In genomic region chr22:46514592-46515207, GRCh38 we compare ENCODE assay signal across 15 cellular contexts. TPM values are rescaled to one million over a fixed set of nuclear protein-coding genes. Genes with fewer than 3 reads are reported as not detected.
DNase-seq lines count a peak whose midpoint lies in the region; ATAC-seq and TF ChIP-seq lines count a peak whose summit lies in the region.
"Had no signal": no experiment of that assay in that cellular context is flagged by ENCODE, and none has a peak within 500 bp of the region (broad histone marks: within the 10 kb centered on the region; RNA-seq: fewer than 3 reads in every experiment).

No MANE protein-coding gene starts in this region.

- H3K27me3 ChIP-seq in HUES48 (ENCODE audit: control insufficient read depth, insufficient read depth, low read length) (no peaks in the 10 kb centered on the region), hepatocyte (no peaks in the 10 kb centered on the region)

- H3K9me3 ChIP-seq in HUES48 (ENCODE audit: control insufficient read depth, insufficient read depth, low read length), result no peaks in the 10 kb centered on the region
- H3K9me3 ChIP-seq in hepatocyte (ENCODE audit: low read depth), result no peaks in the 10 kb centered on the region
- H3K9me3 ChIP-seq: prostate gland had no signal

- no peak overlapping the region for H3K4me2 ChIP-seq in hepatocyte

- H3K9ac ChIP-seq in HUES48 (ENCODE audit: low read depth, low read length), result peak overlapping the region; percentile 25; the same call in 1 of the 2 replicates

- no peaks in the 10 kb centered on the region; the same call in 1 of the 2 replicates for H3K36me3 ChIP-seq in HUES48 (ENCODE audit: control insufficient read depth, insufficient read depth, low read length)
- no peaks in the 10 kb centered on the region for H3K36me3 ChIP-seq in hepatocyte (replicated peaks; ENCODE audit: insufficient read depth, low read depth)
- H3K36me3 ChIP-seq: prostate gland had no signal

- H3K4me3 ChIP-seq in HUES48 (ENCODE audit: low read depth, low read length) (no peak overlapping the region), astrocyte of the spinal cord (ENCODE audit: low read depth, low read length) (no peak overlapping the region), hepatocyte (no peak overlapping the region)
- H3K4me3 ChIP-seq: lung, prostate gland had no signal

- no peak for ATAC-seq in GM21737 (IDR thresholded peaks at IDR 0.05; ENCODE audit: unreplicated experiment)
- ATAC-seq: Right ventricle myocardium inferior had no signal

- no peak for TF ChIP-seq CTCF in astrocyte of the spinal cord (IDR thresholded peaks at IDR 0.05; ENCODE audit: low read depth, low read length)
- no peak for TF ChIP-seq CTCF in hepatocyte (IDR thresholded peaks at IDR 0.05; ENCODE audit: poor library complexity)

- H3K4me1 ChIP-seq in HUES48 (ENCODE audit: control insufficient read depth, insufficient read depth, low read length) (peaks cover 24% of the 10 kb centered on the region), hepatocyte (ENCODE audit: insufficient read depth) (peaks cover 4% of the 10 kb centered on the region)
- H3K4me1 ChIP-seq: prostate gland had no signal

- H3K9me2 ChIP-seq in hepatocyte (replicated peaks; ENCODE audit: insufficient read depth), result no peaks in the 10 kb centered on the region

- H3K27ac ChIP-seq in HUES48 (ENCODE audit: low read depth, low read length) (peak overlapping the region; percentile 53), hepatocyte (no peak overlapping the region)
- H3K27ac ChIP-seq: prostate gland had no signal

- no peaks in the 10 kb centered on the region for H4K20me1 ChIP-seq in hepatocyte (ENCODE audit: insufficient read depth, poor library complexity, severe bottlenecking)

- DNase-seq in ACHN (peak; percentile 56), astrocyte of the spinal cord (ENCODE audit: low read depth, low spot score) (peak; percentile 59), hepatocyte (ENCODE audit: low spot score) (peak; percentile 9), NCI-H1105 (lab: John Stamatoyannopoulos, UW) (no peak), NCI-H2171 (lab: John Stamatoyannopoulos, UW) (no peak)
- no peak for DNase-seq in activated CD4-positive, CD25-positive, alpha-beta regulatory T cell (lab: John Stamatoyannopoulos, UW)
- DNase-seq: activated B cell treated with CpG ODN at 0.5 μM for 24 hours; activated T-cell treated with anti-CD3 and anti-CD28 coated beads, Interleukin-2, amount 50 U/mL, for 4 hours; central memory CD4-positive, alpha-beta T cell; NCI-H2227 treated with DMSO at 0.1 percent for 48 hours had no signal

- H3K79me2 ChIP-seq in hepatocyte, result no peaks in the 10 kb centered on the region

- 77% methylated on average over 15 of the region's 16 CpGs for WGBS in hepatocyte (ENCODE audit: low lambda C conversion rate, missing lambda C conversion rate)

- in situ Hi-C loops in ACHN (cut with HindIII; ENCODE audit: low pct_ligation_motif_present, low pct_unique_long_range_greater_than_20kb, low sequenced_read_pairs) (no loop called here), astrocyte of the spinal cord (cut with HindIII; ENCODE audit: low sequenced_read_pairs) (no loop called here)

- no peak overlapping the region for H2AFZ ChIP-seq in hepatocyte

RNA-seq across cellular contexts. Expression of gene CELSR1, which starts 22.7 kb away (rescaled TPM):
- 5.8 and 8.7 TPM in 2 replicates for total RNA-seq in hepatocyte
- 3.0 and 4.9 TPM in 2 replicates for polyA plus RNA-seq in hepatocyte

Comparison
In these comparisons a context has a peak if more than half of its experiments do, and no peak if none do; other contexts are left out.
1. DNase-seq: peak in ACHN (single experiment), astrocyte of the spinal cord (single experiment) and hepatocyte (single experiment); none in activated CD4-positive, CD25-positive, alpha-beta regulatory T cell (0 of 4), NCI-H1105 (single experiment) and NCI-H2171 (single experiment).